8 cellular contexts compared by ENCODE assay signal in genomic region chr16:14284930-14285541, GRCh38.
DNase-seq lines count a peak whose midpoint lies in the region; ATAC-seq and TF ChIP-seq lines count a peak whose summit lies in the region.

No MANE protein-coding gene starts in this region.

- H3K9me2 ChIP-seq in OCI-LY7 (ENCODE audit: insufficient read depth, low read length): no peaks in the 10 kb centered on the region

- H3K36me3 Mint-ChIP-seq in memory B cell: peaks cover 2% of the 10 kb centered on the region

- no peak for TF ChIP-seq EP300 in upper lobe of left lung (IDR thresholded peaks at IDR 0.05)

- peaks cover 15% of the 10 kb centered on the region for H3K4me1 Mint-ChIP-seq in memory B cell

- CTCF ChIA-PET in OCI-LY7 (lab: Charles Lee; ENCODE audit: unreplicated experiment): interaction anchor here (0.6 kb wide), 1 partner anchor 317 kb away, joined by 3 read pairs; no protein-coding TSS in a partner anchor

- no peaks in the 10 kb centered on the region for H3K79me2 ChIP-seq in OCI-LY7 (ENCODE audit: insufficient read depth, low read depth, low read length)

- peak overlapping the region; percentile 89 for H3K9ac ChIP-seq in ES-I3 (ENCODE audit: low read depth, low read length)

- no peaks in the 10 kb centered on the region for H3K27me3 Mint-ChIP-seq in memory B cell

- H3K27ac Mint-ChIP-seq in memory B cell: peak overlapping the region; percentile 98

- peak overlapping the region; percentile 76 for H3K4me3 ChIP-seq in OCI-LY7 (ENCODE audit: low read depth, low read length, poor library complexity, severe bottlenecking)
- H3K4me3 ChIP-seq in coronary artery: peak overlapping the region; percentile 94
- H3K4me3 ChIP-seq in upper lobe of left lung: peak overlapping the region; percentile 74 to 92 (median 84)

- H3K4me1 ChIP-seq in ES-I3 (ENCODE audit: insufficient read depth, low read length) (peaks cover 20% of the 10 kb centered on the region), OCI-LY7 (ENCODE audit: insufficient read depth, low read length, poor library complexity, severe bottlenecking) (peaks cover 51% of the 10 kb centered on the region), upper lobe of left lung (peaks cover 15 to 21% (median 17%) of the 10 kb centered on the region in 4 donors)

- intact Hi-C loops in OCI-LY7 (cut with micrococcal nuclease; ENCODE audit: unreplicated experiment): loop anchor here (5.0 kb wide), 1 partner anchor 363 kb away; the partner anchor contains the start of gene ERCC4

- TF ChIP-seq POLR2A in upper lobe of left lung (IDR thresholded peaks at IDR 0.05): no peak

- H3K36me3 ChIP-seq in ES-I3 (ENCODE audit: insufficient read depth, low read length) (no peaks in the 10 kb centered on the region), OCI-LY7 (ENCODE audit: insufficient read depth, low read length) (no peaks in the 10 kb centered on the region), upper lobe of left lung (no peaks in the 10 kb centered on the region)

- no peaks in the 10 kb centered on the region for H3K9me3 ChIP-seq in ES-I3 (ENCODE audit: control insufficient read depth, insufficient read depth, low read length)
- H3K9me3 ChIP-seq in OCI-LY7 (ENCODE audit: low read length): peaks cover 15% of the 10 kb centered on the region; the same call in 1 of the 2 replicates
- H3K9me3 ChIP-seq in upper lobe of left lung: peaks cover 6 to 20% (median 13%) of the 10 kb centered on the region in 4 donors

- POLR2A ChIA-PET in OCI-LY7 (lab: Charles Lee): interaction anchor here (0.6 to 1.4 kb wide), 6 partner anchors 11 to 366 kb away, joined by 3 to 5 read pairs (median 3); no protein-coding TSS in a partner anchor

- H3K27ac ChIP-seq in OCI-LY7 (ENCODE audit: low read depth, low read length, poor library complexity, severe bottlenecking): peak overlapping the region; percentile 67
- peak overlapping the region; percentile 96 to 98 for H3K27ac ChIP-seq in coronary artery
- peak overlapping the region; percentile 59 to 93 (median 82) for H3K27ac ChIP-seq in upper lobe of left lung

- peak overlapping the region; percentile 72 for H3K4me2 ChIP-seq in OCI-LY7 (ENCODE audit: low read length)

- peak; percentile 63 for TF ChIP-seq CTCF in GM20000 (IDR thresholded peaks at IDR 0.05; ENCODE audit: extremely low read depth, missing control alignments)
- peak; percentile 77 for TF ChIP-seq CTCF in OCI-LY7 (conservative IDR thresholded peaks at IDR 0.05; ENCODE audit: low read length)
- TF ChIP-seq CTCF in coronary artery (IDR thresholded peaks at IDR 0.05): no peak
- TF ChIP-seq CTCF in upper lobe of left lung (IDR thresholded peaks at IDR 0.05): peak in 2 of 6 experiments; percentile 19 to 24

- DNase-seq in GM20000 (ENCODE audit: low spot score): peak; percentile 52
- peak; percentile 81 for DNase-seq in OCI-LY7 (ENCODE audit: low spot score)
- DNase-seq in coronary artery (ENCODE audit: low spot score): no peak
- DNase-seq in memory B cell (ENCODE audit: low spot score in 2 of 2): no peak
- peak in 1 of 2 donors; percentile 53 for DNase-seq in upper lobe of left lung
- no peak for DNase-seq in NCI-H2107 (lab: John Stamatoyannopoulos, UW)

- peak; percentile 8 for ATAC-seq in HG03469 (IDR thresholded peaks at IDR 0.05; ENCODE audit: unreplicated experiment)
- peak; percentile 41 for ATAC-seq in memory B cell (ENCODE audit: low read depth)
- ATAC-seq in upper lobe of left lung (ENCODE audit: low FRiP score in 2 of 2): peak; percentile 61 to 74

- 0 to 1% methylated on average over 23 of the region's 23 CpGs for WGBS in upper lobe of left lung, 2 donors

- no TSS peak for BruUV-seq in OCI-LY7 (replicated peaks; lab: Mats Ljungman, UMichigan)

- peak overlapping the region; percentile 79 for H2AFZ ChIP-seq in OCI-LY7 (ENCODE audit: low read length)

- H3K27me3 ChIP-seq in upper lobe of left lung: no peaks in the 10 kb centered on the region

- H3K4me3 Mint-ChIP-seq in memory B cell: peak overlapping the region; percentile 88

- no peaks in the 10 kb centered on the region for H4K20me1 ChIP-seq in OCI-LY7 (ENCODE audit: insufficient read depth, low read length)

- H3K9me3 Mint-ChIP-seq in memory B cell: peaks cover 5% of the 10 kb centered on the region

Comparison
In these comparisons a context has a peak if more than half of its experiments do, and no peak if none do; other contexts are left out.
1. DNase-seq: peak in GM20000 (single experiment) and OCI-LY7 (single experiment); none in coronary artery (single experiment), memory B cell (0 of 2) and NCI-H2107 (single experiment).
2. ATAC-seq: peak in every context shown above with its lines; median percentile 68 in upper lobe of left lung; 41 in memory B cell; 8 in HG03469.
3. Peak in every context shown above with its lines, with median percentiles within 50 percentile points of each other: H3K27ac ChIP-seq and H3K4me3 ChIP-seq.